Comparison of ENCODE assay signal across 11 cellular contexts in genomic region chr18:47595816-47596501, GRCh38.
DNase-seq lines count a peak whose midpoint lies in the region; ATAC-seq, FAIRE-seq and TF ChIP-seq lines count a peak whose summit lies in the region.
"Had no signal": no experiment of that assay in that cellular context is flagged by ENCODE, and none has a peak within 500 bp of the region (broad histone marks: within the 10 kb centered on the region; RNA-seq: fewer than 3 reads in every experiment).

No MANE protein-coding gene starts in this region.

- POLR2A ChIA-PET in K562 (lab: Yijun Ruan, JAX): interaction anchor here (0.8 to 1.3 kb wide), 2 partner anchors 146 to 294 kb away, joined by 3 read pairs; no protein-coding TSS in a partner anchor

- H3K9me1 ChIP-seq in K562 (ENCODE audit: control insufficient read depth, insufficient read depth, low read length): no peaks in the 10 kb centered on the region

- no peak overlapping the region for H3K4me3 ChIP-seq in K562
- H3K4me3 ChIP-seq in retinal pigment epithelial cell (ENCODE audit: low read length): no peak overlapping the region
- H3K4me3 ChIP-seq: BLaER1, lung had no signal

- no peak overlapping the region for H3K4me2 ChIP-seq in K562 (ENCODE audit: insufficient read depth, low read length)
- H3K4me2 ChIP-seq: BLaER1 had no signal

- peak; percentile 34 for DNase-seq in NK-92 treated with Interleukin-12 subunit alpha and Interleukin-12 subunit beta, amount 100 ng/mL, for 24 hours (lab: John Stamatoyannopoulos, UW)
- DNase-seq in NK-92 (lab: John Stamatoyannopoulos, UW; ENCODE audit: unreplicated experiment): no peak
- DNase-seq in MV-4-11 (lab: John Stamatoyannopoulos, UW): peak; percentile 4
- DNase-seq in K562 (ENCODE audit: extremely low read depth in 1 of 4, low spot score in 3 of 4): peak; percentile 35 to 53 (median 49)
- no peak for DNase-seq in retinal pigment epithelial cell (ENCODE audit: low read depth)
- DNase-seq in medulla oblongata (ENCODE audit: extremely low spot score): no peak
- DNase-seq: activated naive CD4-positive, alpha-beta T cell treated with anti-CD3 and anti-CD28 coated beads, Interleukin-2, amount 50 U/mL, for 16 hours had no signal

- no peak overlapping the region for H3K9ac ChIP-seq in K562 (ENCODE audit: insufficient read depth in 1 of 2, low read depth in 2 of 2, low read length in 2 of 2)
- H3K9ac ChIP-seq: BLaER1 had no signal

- peak; percentile 23 for FAIRE-seq in K562 (lab: Jason Lieb, UNC)

- no peak for TF ChIP-seq EP300 in K562 (IDR thresholded peaks at IDR 0.05; ENCODE audit: low read length)

- no peaks in the 10 kb centered on the region for H3K9me3 ChIP-seq in K562 (replicated peaks; ENCODE audit: control insufficient read depth, insufficient read depth, low read depth, low read length)

- TF ChIP-seq POLR2A in K562 (conservative IDR thresholded peaks at IDR 0.05): no peak

- no peaks in the 10 kb centered on the region for H3K36me3 ChIP-seq in K562 (ENCODE audit: control insufficient read depth, insufficient read depth, low read length)
- H3K36me3 ChIP-seq: BLaER1 had no signal

- CTCF ChIA-PET in K562 (lab: Yijun Ruan, JAX; ENCODE audit: low intra/inter-chr PET ratio): interaction anchor here (2.7 kb wide), 1 partner anchor 153 kb away, joined by 18 read pairs; no protein-coding TSS in a partner anchor

- in situ Hi-C loops in K562 (cut with MboI): loop anchor here (10.0 kb wide), 1 partner anchor 149 kb away; no protein-coding TSS in a partner anchor

- no peak overlapping the region for H2AFZ ChIP-seq in K562 (ENCODE audit: low read depth, low read length)

- peak in 1 of 2 experiments; percentile 49; a peak in 2 of 4 replicates for TF ChIP-seq RAD21 in K562 (CRISPR knock-in tag; conservative IDR thresholded peaks at IDR 0.05 in 1 of 2, IDR thresholded peaks at IDR 0.05 in 1 of 2)

- H3K4me1 ChIP-seq in K562 (replicated peaks in 1 of 2; ENCODE audit: control insufficient read depth in 2 of 2, insufficient read depth in 2 of 2, low read length in 2 of 2): no peaks in the 10 kb centered on the region

- peaks cover 0 to 6% of the 10 kb centered on the region in 2 experiments; a peak in 2 of 5 replicates for H3K27me3 ChIP-seq in K562 (ENCODE audit: control insufficient read depth in 2 of 2, insufficient read depth in 2 of 2, low read length in 2 of 2)

- ATAC-seq in K562 (peak; percentile 71), HG02870 (IDR thresholded peaks at IDR 0.05; ENCODE audit: unreplicated experiment) (no peak), HG02763 (IDR thresholded peaks at IDR 0.05; ENCODE audit: unreplicated experiment) (no peak)

- H3K79me2 ChIP-seq in K562 (ENCODE audit: control insufficient read depth, insufficient read depth, low read length): no peaks in the 10 kb centered on the region

- intact Hi-C loops in K562 (cut with micrococcal nuclease): loop anchor here (1.0 kb wide), 1 partner anchor 153 kb away; no protein-coding TSS in a partner anchor

- BruUV-seq in K562 (replicated peaks; lab: Mats Ljungman, UMichigan): no TSS peak

- H4K20me1 ChIP-seq in K562 (replicated peaks; ENCODE audit: control insufficient read depth, insufficient read depth, low read length): no peaks in the 10 kb centered on the region
- H4K20me1 ChIP-seq: BLaER1 had no signal

- TF ChIP-seq CTCF in K562 (IDR thresholded peaks at IDR 0.05 in 2 of 3, conservative IDR thresholded peaks at IDR 0.05 in 1 of 3; ENCODE audit: insufficient read depth in 2 of 3, low read depth in 1 of 3, low read length in 3 of 3) (peak; percentile 59 to 70 (median 66)), retinal pigment epithelial cell (conservative IDR thresholded peaks at IDR 0.05; ENCODE audit: low read depth, low read length) (peak; percentile 22)

- no peak overlapping the region for H3K27ac ChIP-seq in K562 (ENCODE audit: extremely low read depth, low read depth, low read length)
- H3K27ac ChIP-seq: BLaER1 had no signal

- WGBS in K562 (ENCODE audit: insufficient coverage, low coverage, missing lambda C conversion rate): 0% methylated on average over 2 of the region's 2 CpGs

TF ChIP-seq in K562, 482 proteins besides CTCF, POLR2A, EP300 and RAD21:
- TF ChIP-seq ZNF561 (CRISPR knock-in tag; conservative IDR thresholded peaks at IDR 0.05) (no peak), KAT8 (IDR thresholded peaks at IDR 0.05; ENCODE audit: low read depth) (no peak), NCOA2 (IDR thresholded peaks at IDR 0.05; ENCODE audit: partially characterized antibody in 2 of 2) (no peak), CGGBP1 (CRISPR knock-in tag; IDR thresholded peaks at IDR 0.05) (no peak), SMC3 (conservative IDR thresholded peaks at IDR 0.05; ENCODE audit: insufficient read depth, low read depth, low read length) (peak; percentile 32; the same call in 1 of the 2 replicates)

Comparison
In these comparisons a context has a peak if more than half of its experiments do, and no peak if none do; other contexts are left out.
1. DNase-seq: peak in NK-92 treated with Interleukin-12 subunit alpha and Interleukin-12 subunit beta, amount 100 ng/mL, for 24 hours (single experiment), MV-4-11 (single experiment) and K562 (4 of 4); none in NK-92 (single experiment), retinal pigment epithelial cell (single experiment) and medulla oblongata (single experiment).